ENCODE assay signal across 9 cellular contexts in genomic region chr17:40648326-40648968, GRCh38. TPM values are rescaled to one million over a fixed set of nuclear protein-coding genes. Genes with fewer than 3 reads are reported as not detected.
DNase-seq lines count a peak whose midpoint lies in the region; ATAC-seq and TF ChIP-seq lines count a peak whose summit lies in the region.
"Had no signal": no experiment of that assay in that cellular context is flagged by ENCODE, and none has a peak within 500 bp of the region (broad histone marks: within the 10 kb centered on the region; RNA-seq: fewer than 3 reads in every experiment).

No MANE protein-coding gene starts in this region.

- in situ Hi-C loops in GM13976 (cut with MboI; ENCODE audit: low sequenced_read_pairs, unreplicated experiment) = no loop called here
- in situ Hi-C loops in SK-MEL-5 (cut with HindIII; ENCODE audit: low pct_unique_long_range_greater_than_20kb, low sequenced_read_pairs) = no loop called here

- CTCF ChIA-PET in A673 (lab: Charles Lee) = no interaction called here

- no peaks in the 10 kb centered on the region for H3K9me3 Mint-ChIP-seq in natural killer cell

- DNase-seq in A673 (ENCODE audit: low spot score) = no peak
- DNase-seq in GM13976 (ENCODE audit: low spot score) = peak; percentile 79
- peak; percentile 14 for DNase-seq in SK-MEL-5 (ENCODE audit: low read depth, low spot score)
- no peak for DNase-seq in epithelial cell of proximal tubule (ENCODE audit: low read depth)
- no peak for DNase-seq in natural killer cell
- DNase-seq in Ammon's horn (ENCODE audit: low spot score) = no peak

- TF ChIP-seq CTCF in A673 (conservative IDR thresholded peaks at IDR 0.05; ENCODE audit: low read depth, low read length) = no peak
- TF ChIP-seq CTCF in GM13976 (IDR thresholded peaks at IDR 0.05; ENCODE audit: borderline replicate concordance, control extremely low read depth, extremely low read depth, insufficient read depth, missing control alignments) = no peak
- TF ChIP-seq CTCF in epithelial cell of proximal tubule (conservative IDR thresholded peaks at IDR 0.05; ENCODE audit: low read depth, low read length) = no peak
- no peak for TF ChIP-seq CTCF in natural killer cell (IDR thresholded peaks at IDR 0.05)

- H3K4me1 Mint-ChIP-seq in natural killer cell = peaks cover 31 to 45% of the 10 kb centered on the region in 2 donors

- POLR2A ChIA-PET in A673 (lab: Charles Lee; ENCODE audit: low non-redundant PET) = interaction anchor here (0.8 kb wide), 1 partner anchor 231 kb away, joined by 3 read pairs; the partner anchor contains the start of gene TOP2A

- H3K36me3 Mint-ChIP-seq in natural killer cell = peaks cover 9% of the 10 kb centered on the region

- peak overlapping the region; percentile 99 for H3K27ac Mint-ChIP-seq in natural killer cell

- H3K4me3 Mint-ChIP-seq in natural killer cell = peak overlapping the region; percentile 98

- intact Hi-C loops in A673 (cut with micrococcal nuclease; ENCODE audit: unreplicated experiment) = no loop called here
- intact Hi-C loops in natural killer cell (cut with micrococcal nuclease) = loop anchor here (5.0 kb wide), 2 partner anchors 41 to 86 kb away; no protein-coding TSS in a partner anchor

- peaks cover 6% of the 10 kb centered on the region for H3K4me1 ChIP-seq in A673 (ENCODE audit: insufficient read depth, low read length, poor library complexity, severe bottlenecking)

- peak overlapping the region; percentile 99 for H3K27ac ChIP-seq in A673 (ENCODE audit: low read depth, low read length, poor library complexity, severe bottlenecking)

- ATAC-seq in HG03442 (IDR thresholded peaks at IDR 0.05; ENCODE audit: unreplicated experiment) (peak; percentile 15), natural killer cell (no peak), GM18861 (IDR thresholded peaks at IDR 0.05; ENCODE audit: unreplicated experiment) (no peak)

- H3K27me3 ChIP-seq in A673 (replicated peaks; ENCODE audit: insufficient read depth, low read depth, low read length, poor library complexity) = no peaks in the 10 kb centered on the region

- no peaks in the 10 kb centered on the region for H3K27me3 Mint-ChIP-seq in natural killer cell (ENCODE audit: low read depth in 2 of 2)

- no TSS peak for BruUV-seq in A673 (replicated peaks; lab: Mats Ljungman, UMichigan)

- H3K9me3 ChIP-seq in A673 (ENCODE audit: low read depth, low read length, poor library complexity, severe bottlenecking) = no peaks in the 10 kb centered on the region

- H3K4me3 ChIP-seq in A673 (ENCODE audit: low read depth, low read length, poor library complexity, severe bottlenecking) (peak overlapping the region; percentile 74), epithelial cell of proximal tubule (ENCODE audit: low read depth, low read length) (peak overlapping the region; percentile 96)

- peaks cover 15% of the 10 kb centered on the region for H3K36me3 ChIP-seq in A673 (ENCODE audit: insufficient read depth, low read length, poor library complexity, severe bottlenecking)

RNA-seq across cellular contexts. Expression of gene SMARCE1, which starts 0.8 kb away (rescaled TPM):
- total RNA-seq in A673 (2021) (91.4 and 108 TPM in 2 replicates), epithelial cell of proximal tubule (118 and 123 TPM in 2 replicates), natural killer cell (100 to 1,000 TPM in 2 of 3 donors, 10 to 100 TPM in 1; 87.8 to 102 (median 101) TPM)
- total RNA-seq in SK-MEL-5 (2014; rRNA removed; shearing (Covaris generic)) = 84.5 and 85.2 TPM in 2 replicates
- polyA plus RNA-seq in SK-MEL-5 (2015; cell fraction: cytosol; rRNA removed) = 79.2 and 92.7 TPM in 2 replicates
- 114 and 121 TPM in 2 replicates for polyA plus RNA-seq in SK-MEL-5 (2015; cell fraction: nucleus; rRNA removed)

RNA-seq across cellular contexts. Expression of gene KRT222, which starts 16.5 kb away (rescaled TPM):
- total RNA-seq in A673 (2021) (not detected in 2 replicates), epithelial cell of proximal tubule (not detected in 2 replicates), natural killer cell (not detected)
- 0.45 and 0.95 TPM in 2 replicates for total RNA-seq in SK-MEL-5 (2014; rRNA removed; shearing (Covaris generic))
- 0.57 TPM in 2 replicates for polyA plus RNA-seq in SK-MEL-5 (2015; cell fraction: cytosol; rRNA removed)
- 1.8 and 2.5 TPM in 2 replicates for polyA plus RNA-seq in SK-MEL-5 (2015; cell fraction: nucleus; rRNA removed)
- total RNA-seq: LHCN-M2 had no signal

RNA-seq across cellular contexts. Expression of gene KRT24, which starts 55.1 kb away (rescaled TPM):
- total RNA-seq in A673 (2021) (not detected in 2 replicates), epithelial cell of proximal tubule (not detected in 2 replicates), natural killer cell (not detected)
- total RNA-seq in SK-MEL-5 (2014; rRNA removed; shearing (Covaris generic)) = not detected in 2 replicates
- polyA plus RNA-seq in SK-MEL-5 (2015; cell fraction: cytosol; rRNA removed) = not detected in 2 replicates
- polyA plus RNA-seq in SK-MEL-5 (2015; cell fraction: nucleus; rRNA removed) = not detected in 2 replicates
- total RNA-seq: LHCN-M2 had no signal

Comparison
In these comparisons a context has a peak if more than half of its experiments do, and no peak if none do; other contexts are left out.
1. DNase-seq: peak in GM13976 (single experiment) and SK-MEL-5 (single experiment); none in A673 (single experiment), epithelial cell of proximal tubule (single experiment), natural killer cell (single experiment) and Ammon's horn (single experiment).